In the genomic region with DNA sequence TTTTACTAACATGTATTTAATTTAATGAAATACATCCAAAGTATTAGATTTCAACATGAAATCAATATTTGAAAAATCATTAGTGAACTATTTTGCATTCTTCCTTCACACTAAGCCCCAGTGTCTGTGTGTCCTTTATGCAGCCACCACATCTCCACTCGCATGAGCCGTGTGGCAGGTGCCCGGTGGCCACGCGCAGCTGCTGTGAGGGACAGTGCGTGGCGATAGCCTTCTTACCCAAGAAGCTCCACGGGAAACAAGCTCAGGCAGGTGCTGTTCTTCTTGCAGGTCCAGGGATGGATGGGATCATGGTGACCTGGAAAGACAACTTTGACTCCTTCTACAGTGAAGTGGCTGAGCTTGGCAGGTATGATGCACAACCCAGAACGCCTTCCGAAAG, we compare ENCODE assay signal across 14 cellular contexts.
"Had no signal": no experiment of that assay in that cellular context is flagged by ENCODE, and none has a peak within 500 bp of the region (broad histone marks: within the 10 kb centered on the region; RNA-seq: fewer than 3 reads in every experiment).

No MANE protein-coding gene starts in this region.

- H3K27me3 Mint-ChIP-seq: activated CD4-positive, alpha-beta memory T cell treated with anti-CD3 and anti-CD28 coated beads for 36 hours; activated CD4-positive, alpha-beta T cell treated with anti-CD3 and anti-CD28 coated beads for 36 hours; activated naive CD4-positive, alpha-beta T cell treated with anti-CD3 and anti-CD28 coated beads, Interleukin-2, amount 50 U/mL, for 24 hours; activated T-cell treated with anti-CD3 and anti-CD28 coated beads, Interleukin-2, amount 50 U/mL, for 24 hours had no signal

- H3K27ac Mint-ChIP-seq: activated CD4-positive, alpha-beta memory T cell treated with anti-CD3 and anti-CD28 coated beads for 36 hours; activated CD4-positive, alpha-beta T cell treated with anti-CD3 and anti-CD28 coated beads for 36 hours; activated naive CD4-positive, alpha-beta T cell treated with anti-CD3 and anti-CD28 coated beads, Interleukin-2, amount 50 U/mL, for 24 hours; activated T-cell treated with anti-CD3 and anti-CD28 coated beads, Interleukin-2, amount 50 U/mL, for 24 hours; immature natural killer cell had no signal

- DNase-seq: activated CD4-positive, alpha-beta memory T cell treated with anti-CD3 and anti-CD28 coated beads for 36 hours; activated CD4-positive, alpha-beta T cell treated with anti-CD3 and anti-CD28 coated beads for 36 hours; activated effector memory CD4-positive, alpha-beta T cell treated with anti-CD3 and anti-CD28 coated beads, Interleukin-2, amount 50 U/mL, for 16 hours; activated T-cell treated with anti-CD3 and anti-CD28 coated beads, Interleukin-2, amount 50 U/mL, for 24 hours; central memory CD4-positive, alpha-beta T cell; foreskin fibroblast; immature natural killer cell; stimulated activated CD4-positive, alpha-beta T cell treated with anti-CD3 and anti-CD28 coated beads, Interleukin-1b, Interleukin-23, amount 100 ng/mL, for 48 hours; T-helper 2 cell had no signal

- H3K9me3 Mint-ChIP-seq: activated CD4-positive, alpha-beta memory T cell treated with anti-CD3 and anti-CD28 coated beads for 36 hours; activated naive CD4-positive, alpha-beta T cell treated with anti-CD3 and anti-CD28 coated beads, Interleukin-2, amount 50 U/mL, for 24 hours; activated T-cell treated with anti-CD3 and anti-CD28 coated beads, Interleukin-2, amount 50 U/mL, for 24 hours; immature natural killer cell had no signal

- H3K27me3 ChIP-seq: body of pancreas, esophagus muscularis mucosa had no signal

- ATAC-seq: activated CD4-positive, alpha-beta T cell treated with anti-CD3 and anti-CD28 coated beads for 36 hours; sciatic nerve had no signal

- H3K4me3 Mint-ChIP-seq: activated CD4-positive, alpha-beta memory T cell treated with anti-CD3 and anti-CD28 coated beads for 36 hours; activated CD4-positive, alpha-beta T cell treated with anti-CD3 and anti-CD28 coated beads for 36 hours; activated naive CD4-positive, alpha-beta T cell treated with anti-CD3 and anti-CD28 coated beads, Interleukin-2, amount 50 U/mL, for 24 hours; activated T-cell treated with anti-CD3 and anti-CD28 coated beads, Interleukin-2, amount 50 U/mL, for 24 hours; immature natural killer cell had no signal

- H3K36me3 Mint-ChIP-seq: activated CD4-positive, alpha-beta memory T cell treated with anti-CD3 and anti-CD28 coated beads for 36 hours; activated naive CD4-positive, alpha-beta T cell treated with anti-CD3 and anti-CD28 coated beads, Interleukin-2, amount 50 U/mL, for 24 hours had no signal

- H3K4me3 ChIP-seq: body of pancreas, coronary artery, esophagus muscularis mucosa had no signal

- H3K9me3 ChIP-seq: body of pancreas, esophagus muscularis mucosa had no signal

- H3K4me1 ChIP-seq: body of pancreas, esophagus muscularis mucosa had no signal

- H3K4me1 Mint-ChIP-seq: activated CD4-positive, alpha-beta T cell treated with anti-CD3 and anti-CD28 coated beads for 36 hours; activated naive CD4-positive, alpha-beta T cell treated with anti-CD3 and anti-CD28 coated beads, Interleukin-2, amount 50 U/mL, for 24 hours; immature natural killer cell had no signal

- H3K27ac ChIP-seq: body of pancreas, coronary artery, esophagus muscularis mucosa had no signal
